30 cellular contexts compared by ENCODE assay signal in genomic region chr3:185320949-185321348, GRCh38.
"Had no signal": no experiment of that assay in that cellular context is flagged by ENCODE, and none has a peak within 500 bp of the region (broad histone marks: within the 10 kb centered on the region; RNA-seq: fewer than 3 reads in every experiment).

No MANE protein-coding gene starts in this region.

- FAIRE-seq: pancreas had no signal

- H3K27ac ChIP-seq: neutrophil, pancreas, prostate gland, skin epidermis, suprapubic skin, testis, tibial artery, transverse colon, upper lobe of right lung, vagina had no signal

- H3K27me3 Mint-ChIP-seq: stimulated activated memory B cell treated with anti-CD40 and anti-IgM and Interleukin-4, amounts not matched to agents 10 μg/mL and 1 μg/mL and 100 μg/mL, for 72 hours; type B pancreatic cell had no signal

- ATAC-seq: naive thymus-derived CD8-positive, alpha-beta T cell; natural killer cell treated with Interleukin-12 subunit alpha and Interleukin-12 subunit beta and Interleukin-15 and Interleukin-18, amount 100 ng/mL, for 72 hours; pancreas; right cardiac atrium; sciatic nerve; stimulated activated memory B cell treated with anti-CD40 and anti-IgM and Interleukin-4, amounts not matched to agents 10 μg/mL and 1 μg/mL and 100 μg/mL, for 72 hours; stimulated activated naive CD8-positive, alpha-beta T cell treated with anti-CD3 and anti-CD28 coated beads, Interleukin-15, amount 100 ng/mL, for 72 hours; stimulated activated naive CD8-positive, alpha-beta T cell treated with anti-CD3 and anti-CD28 coated beads, Interleukin-15, Interleukin-2, amounts not matched to agents 100 U/mL and 50 U/mL, for 24 hours; upper lobe of right lung had no signal

- H3K27ac Mint-ChIP-seq: naive thymus-derived CD8-positive, alpha-beta T cell; natural killer cell treated with Interleukin-12 subunit alpha and Interleukin-12 subunit beta and Interleukin-15 and Interleukin-18, amount 100 ng/mL, for 72 hours; nephron progenitor cell; stimulated activated memory B cell treated with anti-CD40 and anti-IgM and Interleukin-4, amounts not matched to agents 10 μg/mL and 1 μg/mL and 100 μg/mL, for 72 hours; stimulated activated naive CD8-positive, alpha-beta T cell treated with anti-CD3 and anti-CD28 coated beads, Interleukin-15, amount 100 ng/mL, for 72 hours; type B pancreatic cell had no signal

- H3K36me3 ChIP-seq: neutrophil, pancreas, prostate gland, spleen, suprapubic skin, tibial artery, transverse colon, upper lobe of right lung, vagina had no signal

- H3K4me1 ChIP-seq: prostate gland, suprapubic skin had no signal

- H3K9me3 ChIP-seq: neutrophil, pancreas, prostate gland, spleen, suprapubic skin, testis, tibial artery, transverse colon, upper lobe of right lung, vagina had no signal

- H3K4me1 Mint-ChIP-seq: nephron progenitor cell; stimulated activated naive CD8-positive, alpha-beta T cell treated with anti-CD3 and anti-CD28 coated beads, Interleukin-15, amount 100 ng/mL, for 72 hours had no signal

- H3K4me3 Mint-ChIP-seq: naive thymus-derived CD8-positive, alpha-beta T cell; natural killer cell treated with Interleukin-12 subunit alpha and Interleukin-12 subunit beta and Interleukin-15 and Interleukin-18, amount 100 ng/mL, for 72 hours; nephron progenitor cell; neural crest cell; stimulated activated memory B cell treated with anti-CD40 and anti-IgM and Interleukin-4, amounts not matched to agents 10 μg/mL and 1 μg/mL and 100 μg/mL, for 72 hours; stimulated activated naive CD8-positive, alpha-beta T cell treated with anti-CD3 and anti-CD28 coated beads, Interleukin-15, amount 100 ng/mL, for 72 hours; type B pancreatic cell had no signal

- H3K4me3 ChIP-seq: pancreas, prostate gland, skin epidermis, smooth muscle cell, spleen, suprapubic skin, testis, tibial artery, transverse colon, upper lobe of right lung, vagina had no signal

- H3K9me3 Mint-ChIP-seq: naive thymus-derived CD8-positive, alpha-beta T cell; natural killer cell treated with Interleukin-12 subunit alpha and Interleukin-12 subunit beta and Interleukin-15 and Interleukin-18, amount 100 ng/mL, for 72 hours; nephron progenitor cell; neural crest cell; stimulated activated memory B cell treated with anti-CD40 and anti-IgM and Interleukin-4, amounts not matched to agents 10 μg/mL and 1 μg/mL and 100 μg/mL, for 72 hours; stimulated activated naive CD8-positive, alpha-beta T cell treated with anti-CD3 and anti-CD28 coated beads, Interleukin-15, amount 100 ng/mL, for 72 hours; type B pancreatic cell had no signal

- H3K36me3 Mint-ChIP-seq: natural killer cell treated with Interleukin-12 subunit alpha and Interleukin-12 subunit beta and Interleukin-15 and Interleukin-18, amount 100 ng/mL, for 72 hours; stimulated activated memory B cell treated with anti-CD40 and anti-IgM and Interleukin-4, amounts not matched to agents 10 μg/mL and 1 μg/mL and 100 μg/mL, for 72 hours; type B pancreatic cell had no signal

- H3K27me3 ChIP-seq: neutrophil, pancreas, spleen, suprapubic skin, testis, tibial artery, transverse colon, upper lobe of right lung, vagina had no signal

- DNase-seq: naive thymus-derived CD8-positive, alpha-beta T cell; nephron progenitor cell; nucleus accumbens; pancreas; right cardiac atrium; spleen; stimulated activated CD4-positive, alpha-beta T cell treated with anti-CD3 and anti-CD28 coated beads, Interleukin-12 subunit alpha, Interleukin-12 subunit beta, amount 100 ng/mL, for 4 hours; stimulated activated CD4-positive, alpha-beta T cell treated with anti-CD3 and anti-CD28 coated beads, Interleukin-1b, Interleukin-23, amount 100 ng/mL, for 48 hours; stimulated activated CD4-positive, alpha-beta T cell treated with anti-CD3 and anti-CD28 coated beads, Interleukin-4, amount 100 ng/mL, for 1 hour; stimulated activated CD4-positive, alpha-beta T cell treated with anti-CD3 and anti-CD28 coated beads, Interleukin-4, amount 100 ng/mL, for 4 hours; stimulated activated CD8-positive, alpha-beta memory T cell treated with anti-CD3 and anti-CD28 coated beads, Interleukin-4, amount 100 ng/mL, for 48 hours; stimulated activated naive CD4-positive, alpha-beta T cell; stimulated activated naive CD8-positive, alpha-beta T cell treated with anti-CD3 and anti-CD28 coated beads, Interleukin-15, amount 100 ng/mL, for 72 hours; stimulated activated naive CD8-positive, alpha-beta T cell treated with anti-CD3 and anti-CD28 coated beads, Interleukin-15, Interleukin-2, amounts not matched to agents 100 U/mL and 50 U/mL, for 24 hours; substantia nigra; testis; tibial artery; transverse colon; upper lobe of right lung had no signal

- H3K4me2 ChIP-seq: smooth muscle cell had no signal
